7 cellular contexts compared by ENCODE assay signal in genomic region chr13:76016799-76017198, GRCh38.
DNase-seq lines count a peak whose midpoint lies in the region; ATAC-seq, FAIRE-seq and TF ChIP-seq lines count a peak whose summit lies in the region.

No MANE protein-coding gene starts in this region.

- H3K4me3 ChIP-seq in esophagus squamous epithelium: no peak overlapping the region

- H3K9me3 ChIP-seq in esophagus squamous epithelium: no peaks in the 10 kb centered on the region

- no peak overlapping the region for H3K27ac ChIP-seq in esophagus squamous epithelium

- no peak overlapping the region for H3K4me3 Mint-ChIP-seq in stimulated activated naive B cell treated with anti-CD40 and anti-IgM and Interleukin-4, amounts not matched to agents 10 μg/mL and 1 μg/mL and 100 μg/mL, for 72 hours

- peak in 4 of 6 experiments; percentile 17 to 55 (median 32) for TF ChIP-seq CTCF in esophagus squamous epithelium (IDR thresholded peaks at IDR 0.05)

- no peaks in the 10 kb centered on the region for H3K9me3 Mint-ChIP-seq in stimulated activated naive B cell treated with anti-CD40 and anti-IgM and Interleukin-4, amounts not matched to agents 10 μg/mL and 1 μg/mL and 100 μg/mL, for 72 hours

- DNase-seq in G401 (ENCODE audit: low spot score): peak; percentile 44
- no peak for DNase-seq in GM19239 (ENCODE audit: insufficient read length, low spot score)
- peak; percentile 83 for DNase-seq in OCI-M1 (lab: John Stamatoyannopoulos, UW)
- DNase-seq in esophagus squamous epithelium (lab: John Stamatoyannopoulos, UW): no peak
- peak; percentile 1 for DNase-seq in stimulated activated naive B cell treated with anti-CD40 and anti-IgM and Interleukin-4, amounts not matched to agents 10 μg/mL and 1 μg/mL and 100 μg/mL, for 72 hours
- no peak for DNase-seq in activated T-cell treated with anti-CD3 and anti-CD28 coated beads for 4 hours

- H3K36me3 Mint-ChIP-seq in stimulated activated naive B cell treated with anti-CD40 and anti-IgM and Interleukin-4, amounts not matched to agents 10 μg/mL and 1 μg/mL and 100 μg/mL, for 72 hours: no peaks in the 10 kb centered on the region

- no peak for TF ChIP-seq POLR2A in esophagus squamous epithelium (IDR thresholded peaks at IDR 0.05)

- in situ Hi-C loops in G401 (cut with HindIII; ENCODE audit: low sequenced_read_pairs): no loop called here

- H3K36me3 ChIP-seq in esophagus squamous epithelium: no peaks in the 10 kb centered on the region

- no peaks in the 10 kb centered on the region for H3K27me3 Mint-ChIP-seq in stimulated activated naive B cell treated with anti-CD40 and anti-IgM and Interleukin-4, amounts not matched to agents 10 μg/mL and 1 μg/mL and 100 μg/mL, for 72 hours

- ATAC-seq in HG03066 (IDR thresholded peaks at IDR 0.05; ENCODE audit: low read depth, unreplicated experiment): peak; percentile 77
- peak; percentile 48 to 63 for ATAC-seq in stimulated activated naive B cell treated with anti-CD40 and anti-IgM and Interleukin-4, amounts not matched to agents 10 μg/mL and 1 μg/mL and 100 μg/mL, for 72 hours (replicated peaks)

- H3K27ac Mint-ChIP-seq in stimulated activated naive B cell treated with anti-CD40 and anti-IgM and Interleukin-4, amounts not matched to agents 10 μg/mL and 1 μg/mL and 100 μg/mL, for 72 hours: no peak overlapping the region

- no peaks in the 10 kb centered on the region for H3K27me3 ChIP-seq in esophagus squamous epithelium

- peak; percentile 56 for FAIRE-seq in GM19239 (lab: Jason Lieb, UNC)

- intact Hi-C loops in esophagus squamous epithelium (cut with DNase I): loop anchor here (10.0 kb wide), 1 partner anchor 142 kb away; no protein-coding TSS in a partner anchor

- no peaks in the 10 kb centered on the region for H3K4me1 Mint-ChIP-seq in stimulated activated naive B cell treated with anti-CD40 and anti-IgM and Interleukin-4, amounts not matched to agents 10 μg/mL and 1 μg/mL and 100 μg/mL, for 72 hours

- peaks cover 0 to 6% (median 0%) of the 10 kb centered on the region in 3 donors for H3K4me1 ChIP-seq in esophagus squamous epithelium

Comparison
In these comparisons a context has a peak if more than half of its experiments do, and no peak if none do; other contexts are left out.
1. DNase-seq: peak in G401 (single experiment), OCI-M1 (single experiment) and stimulated activated naive B cell treated with anti-CD40 and anti-IgM and Interleukin-4, amounts not matched to agents 10 μg/mL and 1 μg/mL and 100 μg/mL, for 72 hours (single experiment); none in GM19239 (single experiment), esophagus squamous epithelium (single experiment) and activated T-cell treated with anti-CD3 and anti-CD28 coated beads for 4 hours (single experiment).